In the genomic region with DNA sequence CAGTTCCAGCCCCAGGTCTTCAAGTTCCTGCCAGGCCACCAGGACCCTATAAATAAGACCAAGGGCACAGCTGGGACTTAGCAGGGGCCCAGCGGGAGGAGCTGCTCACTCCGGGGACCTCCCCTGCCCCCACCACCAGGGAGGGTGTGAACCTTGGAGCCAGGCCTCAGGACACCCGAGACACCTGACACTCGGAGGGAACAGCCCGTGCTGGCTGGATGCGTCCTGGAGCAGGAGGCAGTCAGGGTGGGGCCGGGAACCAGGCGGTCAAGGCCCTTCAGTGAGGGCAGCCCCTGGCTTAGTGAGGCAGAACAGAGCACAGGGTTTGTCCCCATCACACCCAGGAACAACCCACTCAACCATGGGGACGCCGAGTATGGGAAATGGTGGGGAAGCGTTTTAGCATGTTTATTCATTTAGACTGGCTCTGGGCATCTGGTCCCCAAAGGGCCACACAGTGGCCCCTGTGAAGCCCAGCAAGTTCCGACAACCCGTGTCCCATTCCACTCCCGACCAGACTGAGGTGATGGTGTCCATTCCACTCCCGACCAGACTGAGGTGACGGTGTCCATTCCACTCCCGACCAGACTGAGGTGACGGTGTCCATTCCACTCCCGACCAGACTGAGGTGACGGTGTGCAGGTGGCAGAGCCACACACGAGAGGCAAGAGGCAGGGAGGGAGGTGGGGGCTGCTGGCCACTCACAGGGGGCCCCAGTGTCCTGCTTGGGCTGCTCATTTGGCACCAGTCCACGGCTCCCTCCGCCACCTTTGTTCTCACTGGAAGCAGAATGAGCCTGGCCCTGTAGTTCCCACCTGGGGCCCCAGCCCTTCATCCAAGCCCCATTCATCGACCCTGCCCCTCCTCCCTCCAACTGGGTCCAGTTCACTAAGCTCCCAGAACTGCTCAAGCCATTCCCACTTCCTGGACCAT, we compare ENCODE assay signal across 9 cellular contexts. TPM values are rescaled to one million over a fixed set of nuclear protein-coding genes. Genes with fewer than 3 reads are reported as not detected.
DNase-seq lines count a peak whose midpoint lies in the region; ATAC-seq and TF ChIP-seq lines count a peak whose summit lies in the region.
"Had no signal": no experiment of that assay in that cellular context is flagged by ENCODE, and none has a peak within 500 bp of the region (broad histone marks: within the 10 kb centered on the region; RNA-seq: fewer than 3 reads in every experiment).

No MANE protein-coding gene starts in this region.

- no peak for ATAC-seq in HG03280 (IDR thresholded peaks at IDR 0.05; ENCODE audit: unreplicated experiment)

- H3K27ac Mint-ChIP-seq in IgD-negative memory B cell, result peak overlapping the region in 2 of 3 donors; percentile 71 to 89

- peaks cover 8 to 17% (median 14%) of the 10 kb centered on the region in 3 donors for H3K4me1 Mint-ChIP-seq in IgD-negative memory B cell

- 53 to 57% methylated on average over 3 to 14 of the region's 24 CpGs for WGBS in esophagus squamous epithelium, 2 donors
- WGBS in ovary, 3 donors, result 46 to 57% (median 54%) methylated on average over 15 to 24 of the region's 24 CpGs

- H3K36me3 ChIP-seq in esophagus squamous epithelium (peaks cover 0 to 28% (median 0%) of the 10 kb centered on the region in 3 donors), ovary (no peaks in the 10 kb centered on the region)

- no peaks in the 10 kb centered on the region for H3K9me3 Mint-ChIP-seq in IgD-negative memory B cell

- H3K4me1 ChIP-seq in esophagus squamous epithelium (peaks cover 56 to 77% (median 56%) of the 10 kb centered on the region in 3 donors), ovary (ENCODE audit: insufficient read depth) (peaks cover 16% of the 10 kb centered on the region)

- H3K9me3 ChIP-seq in esophagus squamous epithelium, result no peaks in the 10 kb centered on the region
- no peaks in the 10 kb centered on the region for H3K9me3 ChIP-seq in ovary
- H3K9me3 ChIP-seq: SJSA1 had no signal

- TF ChIP-seq EP300 in ovary (IDR thresholded peaks at IDR 0.05), result no peak

- DNase-seq in Ammon's horn (ENCODE audit: low spot score) (peak; percentile 10), esophagus squamous epithelium (lab: John Stamatoyannopoulos, UW) (no peak), ovary (peak; percentile 79 to 91 (median 89)), SHP77 (lab: John Stamatoyannopoulos, UW) (no peak), KG1 (lab: John Stamatoyannopoulos, UW) (no peak), SK-N-DZ (ENCODE audit: low spot score) (no peak)

- H3K4me3 ChIP-seq in esophagus squamous epithelium (peak overlapping the region in 3 of 4 donors; percentile 38 to 60 (median 43)), ovary (no peak overlapping the region)
- H3K4me3 ChIP-seq: SJSA1 had no signal

- peaks cover 2% of the 10 kb centered on the region for H3K27me3 Mint-ChIP-seq in IgD-negative memory B cell

- intact Hi-C loops in esophagus squamous epithelium (cut with DNase I), result loop anchor here (2.0 kb wide), 1 partner anchor 21 kb away; no protein-coding TSS in a partner anchor
- intact Hi-C loops in ovary (cut with DNase I), result loop anchor here in 2 of 4 donors (2.0 to 10.0 kb wide), 3 partner anchors 21 to 799 kb away; partner anchors contain the start of genes CNN2 (in 1 of the 2), RNU6-2 (in 1 of the 2) and TMEM259 (in 1 of the 2)

- no peak for TF ChIP-seq POLR2A in esophagus squamous epithelium (IDR thresholded peaks at IDR 0.05)
- TF ChIP-seq POLR2A in ovary (IDR thresholded peaks at IDR 0.05), result peak; percentile 49

- peak overlapping the region in 3 of 4 donors; percentile 17 to 76 (median 22) for H3K4me3 Mint-ChIP-seq in IgD-negative memory B cell

- H3K27me3 ChIP-seq in esophagus squamous epithelium, result no peaks in the 10 kb centered on the region
- H3K27me3 ChIP-seq in ovary, result no peaks in the 10 kb centered on the region
- H3K27me3 ChIP-seq: SJSA1 had no signal

- TF ChIP-seq CTCF in esophagus squamous epithelium (IDR thresholded peaks at IDR 0.05), result no peak
- TF ChIP-seq CTCF in ovary (IDR thresholded peaks at IDR 0.05), result peak in 1 of 3 donors; percentile 20

- peaks cover 2% of the 10 kb centered on the region for H3K36me3 Mint-ChIP-seq in IgD-negative memory B cell

- peak overlapping the region; percentile 90 to 100 (median 98) for H3K27ac ChIP-seq in esophagus squamous epithelium
- H3K27ac ChIP-seq in ovary, result peak overlapping the region; percentile 86 to 92
- H3K27ac ChIP-seq: SJSA1 had no signal

RNA-seq across cellular contexts. Expression of gene MIDN, which starts 2.2 kb away (rescaled TPM):
- 4.8 TPM for polyA plus RNA-seq in IgD-negative memory B cell
- total RNA-seq in esophagus squamous epithelium, result 10 to 100 TPM; 12.4 to 65.0 (median 40.4) TPM
- 100 to 1,000 TPM in 5 of 7 donors, 10 to 100 TPM in 2; 44.9 to 261 (median 107) TPM for total RNA-seq in ovary
- 10 to 100 TPM; 10.1 to 26.7 TPM for polyA plus RNA-seq in ovary
- polyA plus RNA-seq in SK-N-DZ (2014; cell fraction: cytosol; rRNA removed), result 23.3 and 31.3 TPM in 2 replicates
- 74.4 and 125 TPM in 2 replicates for polyA plus RNA-seq in SK-N-DZ (2014; cell fraction: nucleus; rRNA removed)

RNA-seq across cellular contexts. Expression of gene ATP5F1D, which starts 4.6 kb away (rescaled TPM):
- 339 TPM for polyA plus RNA-seq in IgD-negative memory B cell
- 100 to 1,000 TPM in 3 of 4 donors, 10 to 100 TPM in 1; 83.4 to 171 (median 132) TPM for total RNA-seq in esophagus squamous epithelium
- 100 to 1,000 TPM in 6 of 7 donors, 10 to 100 TPM in 1; 71.9 to 218 (median 148) TPM for total RNA-seq in ovary
- 100 to 1,000 TPM in 1 of 2 donors, 1 to 10 TPM in 1; 1.3 to 110 TPM for polyA plus RNA-seq in ovary
- polyA plus RNA-seq in SK-N-DZ (2014; cell fraction: cytosol; rRNA removed), result 69.7 and 75.2 TPM in 2 replicates
- 50.9 and 102 TPM in 2 replicates for polyA plus RNA-seq in SK-N-DZ (2014; cell fraction: nucleus; rRNA removed)

RNA-seq across cellular contexts. Expression of gene CBARP, which starts 8.3 kb away (rescaled TPM):
- polyA plus RNA-seq in IgD-negative memory B cell, result not detected
- 1 to 10 TPM in 3 of 4 donors, under 1 TPM in 1; 0.38 to 1.6 (median 1.2) TPM for total RNA-seq in esophagus squamous epithelium
- total RNA-seq in ovary, result 10 to 100 TPM in 2 of 7 donors, 1 to 10 TPM in 2, under 1 TPM in 3; 0.61 to 21.1 (median 2.4) TPM
- under 1 TPM in 1 of 2 donors, not detected in 1; 0.45 TPM for polyA plus RNA-seq in ovary
- 12.3 and 24.2 TPM in 2 replicates for polyA plus RNA-seq in SK-N-DZ (2014; cell fraction: cytosol; rRNA removed)
- 44.5 and 49.5 TPM in 2 replicates for polyA plus RNA-seq in SK-N-DZ (2014; cell fraction: nucleus; rRNA removed)

RNA-seq across cellular contexts. Expression of gene CIRBP, which starts 23.0 kb away (rescaled TPM):
- polyA plus RNA-seq in IgD-negative memory B cell (377 TPM), ovary (1,000 to 10,000 TPM in 1 of 2 donors, 100 to 1,000 TPM in 1; 610 to 1,254 TPM)
- total RNA-seq in esophagus squamous epithelium (100 to 1,000 TPM; 116 to 415 (median 238) TPM), ovary (100 to 1,000 TPM; 602 to 917 (median 855) TPM)
- 479 and 663 TPM in 2 replicates for polyA plus RNA-seq in SK-N-DZ (2014; cell fraction: cytosol; rRNA removed)
- polyA plus RNA-seq in SK-N-DZ (2014; cell fraction: nucleus; rRNA removed), result 559 and 732 TPM in 2 replicates

RNA-seq across cellular contexts. Expression of gene FAM174C, which starts 29.2 kb away (rescaled TPM):
- polyA plus RNA-seq in IgD-negative memory B cell, result 115 TPM
- total RNA-seq in esophagus squamous epithelium, result 10 to 100 TPM; 31.5 to 69.8 (median 50.5) TPM
- total RNA-seq in ovary, result 10 to 100 TPM; 21.7 to 72.5 (median 26.7) TPM
- 10 to 100 TPM in 1 of 2 donors, under 1 TPM in 1; 0.30 to 35.2 TPM for polyA plus RNA-seq in ovary
- polyA plus RNA-seq in SK-N-DZ (2014; cell fraction: cytosol; rRNA removed), result 27.6 and 35.5 TPM in 2 replicates
- polyA plus RNA-seq in SK-N-DZ (2014; cell fraction: nucleus; rRNA removed), result 40.1 and 42.4 TPM in 2 replicates

Comparison
In these comparisons a context has a peak if more than half of its experiments do, and no peak if none do; other contexts are left out.
1. DNase-seq: peak in Ammon's horn (single experiment) and ovary (5 of 5); none in esophagus squamous epithelium (single experiment), SHP77 (0 of 2), KG1 (single experiment) and SK-N-DZ (single experiment).